ENCODE assay signal across 1 cellular context in the genomic region with DNA sequence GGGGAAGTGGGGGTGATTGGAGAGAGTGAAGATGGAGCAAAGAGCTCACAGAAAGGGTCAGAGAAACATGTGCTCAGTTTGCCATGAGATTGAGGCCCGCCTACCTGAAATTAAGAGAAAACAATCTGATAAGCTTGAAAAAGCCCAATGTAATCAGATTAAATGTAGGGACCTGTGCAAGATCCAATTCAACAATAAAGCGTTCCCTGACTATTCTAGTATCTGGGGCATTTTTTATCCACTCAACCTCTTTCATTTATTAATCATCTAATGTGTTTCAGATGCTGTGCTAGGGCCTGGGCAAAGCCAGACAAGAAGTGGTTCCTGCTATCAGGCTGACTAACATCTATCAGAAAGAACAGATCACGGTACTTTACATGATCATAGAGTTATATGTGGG.
A peak's percentile ranks its signal among the peaks of the same experiment; 100 is the strongest.
TF ChIP-seq lines count a peak whose summit lies in the region.

No MANE protein-coding gene starts in this region.

TF ChIP-seq in SK-N-SH, 30 proteins besides CTCF, POLR2A, EP300 and RAD21 (continued from another document):
- TF ChIP-seq, protein P1, sequence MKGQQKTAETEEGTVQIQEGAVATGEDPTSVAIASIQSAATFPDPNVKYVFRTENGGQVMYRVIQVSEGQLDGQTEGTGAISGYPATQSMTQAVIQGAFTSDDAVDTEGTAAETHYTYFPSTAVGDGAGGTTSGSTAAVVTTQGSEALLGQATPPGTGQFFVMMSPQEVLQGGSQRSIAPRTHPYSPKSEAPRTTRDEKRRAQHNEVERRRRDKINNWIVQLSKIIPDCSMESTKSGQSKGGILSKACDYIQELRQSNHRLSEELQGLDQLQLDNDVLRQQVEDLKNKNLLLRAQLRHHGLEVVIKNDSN (IDR thresholded peaks at IDR 0.05; ENCODE audit: borderline replicate concordance, low read depth), result no peak
- TF ChIP-seq CHD2 (IDR thresholded peaks at IDR 0.05; ENCODE audit: low read length, partially characterized antibody) (peak; percentile 34), FOSL2 (IDR thresholded peaks at IDR 0.05; ENCODE audit: borderline replicate concordance, low read depth) (no peak), YY1 (IDR thresholded peaks at IDR 0.05; ENCODE audit: low read depth) (no peak), JUND (IDR thresholded peaks at IDR 0.05) (no peak), FOXM1 (IDR thresholded peaks at IDR 0.05; ENCODE audit: low read depth) (no peak), TAF1 (IDR thresholded peaks at IDR 0.05; ENCODE audit: borderline replicate concordance, low read depth, low read length) (no peak)
